Comparison of ENCODE assay signal across 8 cellular contexts in the genomic region with DNA sequence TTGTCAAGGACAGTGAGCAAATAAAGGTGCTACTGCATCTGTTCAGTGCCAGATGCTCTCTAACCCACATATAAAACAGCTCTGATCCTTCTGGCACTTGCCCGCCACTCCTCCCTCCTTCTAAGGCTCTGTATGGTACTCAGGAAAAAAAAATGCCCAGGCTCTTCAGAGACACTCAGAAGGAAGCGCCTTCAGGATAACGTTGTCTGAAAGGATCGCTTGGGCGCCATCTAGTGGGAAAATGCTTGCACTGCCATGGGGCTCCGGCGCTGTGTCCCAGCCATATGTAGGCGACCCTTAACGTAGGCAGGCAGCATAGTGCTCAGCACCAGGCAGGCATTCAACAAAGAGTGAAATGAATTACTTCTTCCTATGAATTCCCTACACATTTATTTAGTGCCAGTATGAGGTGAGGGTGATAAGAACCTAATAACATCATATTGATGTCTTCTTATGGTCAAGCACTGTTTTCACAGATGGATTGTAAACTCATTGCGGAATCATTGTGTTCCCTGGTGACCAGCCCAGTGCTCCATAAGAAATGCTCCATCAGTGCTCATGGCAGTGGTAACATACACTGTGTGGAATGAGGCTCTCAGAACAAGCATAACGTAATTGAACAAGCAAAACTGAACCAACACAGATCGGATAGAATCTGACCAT. TPM values are rescaled to one million over a fixed set of nuclear protein-coding genes. Genes with fewer than 3 reads are reported as not detected.
DNase-seq lines count a peak whose midpoint lies in the region; ATAC-seq, FAIRE-seq and TF ChIP-seq lines count a peak whose summit lies in the region.

No MANE protein-coding gene starts in this region.

- no peaks in the 10 kb centered on the region for H3K36me3 ChIP-seq in HepG2 (replicated peaks in 1 of 2; ENCODE audit: control insufficient read depth in 1 of 2, insufficient read depth in 2 of 2, low read length in 2 of 2)

- no peak for TF ChIP-seq RAD21 in HepG2 (CRISPR knock-in tag; IDR thresholded peaks at IDR 0.05)

- H3K79me2 ChIP-seq in HepG2 (ENCODE audit: insufficient read depth, low read length), result no peaks in the 10 kb centered on the region

- TF ChIP-seq EP300 in HepG2 (IDR thresholded peaks at IDR 0.05; ENCODE audit: low read depth in 2 of 2, low read length in 2 of 2), result no peak
- no peak for TF ChIP-seq EP300 in HepG2 (CRISPR knock-in tag; IDR thresholded peaks at IDR 0.05; ENCODE audit: borderline replicate concordance)

- no peak overlapping the region for H3K4me2 ChIP-seq in HepG2 (ENCODE audit: low read depth, low read length)

- CTCF ChIA-PET in HepG2 (lab: Yijun Ruan, JAX; ENCODE audit: low intra/inter-chr PET ratio, low total read pairs), result no interaction called here

- H4K20me1 ChIP-seq in HepG2 (ENCODE audit: insufficient read depth, low read length), result no peaks in the 10 kb centered on the region

- WGBS in HepG2 (ENCODE audit: low lambda C conversion rate), result 10% methylated on average over 8 of the region's 12 CpGs

- intact Hi-C loops in HepG2 (cut with micrococcal nuclease; ENCODE audit: unreplicated experiment), result loop anchor here (5.0 kb wide), 1 partner anchor 782 kb away; no protein-coding TSS in a partner anchor

- TF ChIP-seq CTCF in HepG2 (CRISPR knock-in tag; IDR thresholded peaks at IDR 0.05), result peak; percentile 80

- BruUV-seq in HepG2 (replicated peaks; lab: Mats Ljungman, UMichigan), result no TSS peak

- peaks cover 0 to 10% of the 10 kb centered on the region in 2 experiments; a peak in 1 of 5 replicates for H3K27me3 ChIP-seq in HepG2 (ENCODE audit: control insufficient read depth in 1 of 2, insufficient read depth in 2 of 2, low read length in 2 of 2)

- TF ChIP-seq POLR2A in HepG2 (IDR thresholded peaks at IDR 0.05; ENCODE audit: insufficient read depth in 1 of 2, low read depth in 2 of 2, low read length in 2 of 2), result no peak

- no peak overlapping the region for H3K9ac ChIP-seq in HepG2 (ENCODE audit: insufficient read depth, low read depth, low read length)

- no peaks in the 10 kb centered on the region for H3K4me1 ChIP-seq in HepG2 (ENCODE audit: insufficient read depth, low read length)

- peak; percentile 52 for FAIRE-seq in HepG2 (lab: Jason Lieb, UNC)

- H2AFZ ChIP-seq in HepG2 (ENCODE audit: low read length), result no peak overlapping the region

- H3K27ac ChIP-seq in cingulate gyrus (ENCODE audit: low read depth, low read length) (peak overlapping the region; percentile 32), HepG2 (ENCODE audit: extremely low read length, insufficient read depth, low read length) (no peak overlapping the region)

- no peaks in the 10 kb centered on the region for H3K9me3 ChIP-seq in HepG2 (ENCODE audit: low read length)

- no peak overlapping the region for H3K4me3 ChIP-seq in HepG2 (replicated peaks in 1 of 3; ENCODE audit: insufficient read depth in 1 of 3, low read depth in 2 of 3, low read length in 3 of 3)

- DNase-seq in AML-193 (lab: John Stamatoyannopoulos, UW) (peak; percentile 53 to 56), NCI-H446 treated with DMSO at 0.1 percent for 48 hours (lab: John Stamatoyannopoulos, UW) (peak; percentile 51), HepG2 (ENCODE audit: low spot score) (peak; percentile 34)
- peak; percentile 60 to 79 for DNase-seq in activated CD4-positive, alpha-beta T cell treated with anti-CD3 and anti-CD28 coated beads for 4 hours
- DNase-seq in stimulated activated CD4-positive, alpha-beta T cell treated with anti-CD3 and anti-CD28 coated beads, TNF-alpha, amount 100 ng/mL, for 1 hour (ENCODE audit: low read depth in 3 of 3, low spot score in 1 of 3), result peak; percentile 20 to 69 (median 52)

- ATAC-seq in GM19023 (IDR thresholded peaks at IDR 0.05; ENCODE audit: unreplicated experiment) (peak; percentile 97), HG03342 (IDR thresholded peaks at IDR 0.05; ENCODE audit: unreplicated experiment) (peak; percentile 92), HepG2 (peak; percentile 98)

- in situ Hi-C loops in HepG2 (cut with HindIII; ENCODE audit: extremely low pct_ligation_motif_present, low pct_unique_long_range_greater_than_20kb), result loop anchor here (25.0 kb wide), 1 partner anchor 777 kb away; no protein-coding TSS in a partner anchor

- POLR2A ChIA-PET in HepG2 (lab: Yijun Ruan, JAX), result no interaction called here

TF ChIP-seq in HepG2, 621 proteins besides CTCF, POLR2A, EP300 and RAD21:
- peak; percentile 48 for TF ChIP-seq STAG1 (CRISPR knock-in tag; IDR thresholded peaks at IDR 0.05)
- TF ChIP-seq ETV6 (CRISPR knock-in tag; conservative IDR thresholded peaks at IDR 0.05), result no peak
- TF ChIP-seq SMC3 (IDR thresholded peaks at IDR 0.05; ENCODE audit: low read length), result peak; percentile 32; the same call in 1 of the 2 replicates
- TF ChIP-seq XRCC5 (optimal IDR thresholded peaks at IDR 0.05; ENCODE audit: low read length), result peak; percentile 56
TF ChIP-seq in HepG2: peak in this region for 3.

RNA-seq across cellular contexts. Expression of a gene that starts 39.6 kb away (rescaled TPM):
- total RNA-seq in HepG2 (2016; rRNA removed; fragmentation: Illumina TruSeq; extraction: Trizol), result not detected in 2 replicates
- not detected in 2 replicates for total RNA-seq in HepG2 (2016; cell fraction: cytosol; rRNA removed; fragmentation: Illumina TruSeq; extraction: Trizol; ENCODE audit: low read depth)
- total RNA-seq in HepG2 (2016; cell fraction: insoluble cytoplasmic fraction; rRNA removed; fragmentation: Illumina TruSeq; extraction: Trizol), result not detected in 2 replicates
- not detected in 2 replicates for total RNA-seq in HepG2 (2016; cell fraction: membrane; rRNA removed; fragmentation: Illumina TruSeq; extraction: Trizol)
- total RNA-seq in HepG2 (2016; cell fraction: nucleus; rRNA removed; fragmentation: Illumina TruSeq; extraction: Trizol), result not detected in 2 replicates
- not detected in 2 replicates for polyA plus RNA-seq in HepG2 (2011; rRNA removed)
- polyA plus RNA-seq in HepG2 (2011; cell fraction: cytosol; rRNA removed), result not detected in 2 replicates
- polyA plus RNA-seq in HepG2 (2011; cell fraction: nucleus; rRNA removed), result not detected in 2 replicates
- polyA plus RNA-seq in HepG2 (2012), result not detected in 2 replicates
- not detected in 2 replicates for polyA plus RNA-seq in HepG2 (2016; cell fraction: cytosol; fragmentation: Illumina TruSeq; extraction: Trizol; ENCODE audit: low read depth)
- not detected in 2 replicates for polyA plus RNA-seq in HepG2 (2016; cell fraction: insoluble cytoplasmic fraction; fragmentation: Illumina TruSeq; extraction: Trizol; ENCODE audit: low read depth)
- polyA plus RNA-seq in HepG2 (2016; cell fraction: membrane; fragmentation: Illumina TruSeq; extraction: Trizol; ENCODE audit: low read depth), result not detected in 2 replicates
- polyA plus RNA-seq in HepG2 (2016; cell fraction: nucleus; fragmentation: Illumina TruSeq; extraction: Trizol; ENCODE audit: insufficient read depth, low read depth), result not detected in 2 replicates
- not detected in 2 replicates for polyA minus RNA-seq in HepG2 (2011; rRNA and poly(A)+ RNA removed; ENCODE audit: low replicate concordance)
- not detected in 2 replicates for polyA minus RNA-seq in HepG2 (2011; cell fraction: cytosol; rRNA and poly(A)+ RNA removed)
- not detected in 2 replicates for polyA minus RNA-seq in HepG2 (2011; cell fraction: nucleus; rRNA and poly(A)+ RNA removed)
